10 cellular contexts compared by ENCODE assay signal in genomic region chr22:46085831-46086576, GRCh38.
DNase-seq lines count a peak whose midpoint lies in the region; ATAC-seq, FAIRE-seq and TF ChIP-seq lines count a peak whose summit lies in the region.
"Had no signal": no experiment of that assay in that cellular context is flagged by ENCODE, and none has a peak within 500 bp of the region (broad histone marks: within the 10 kb centered on the region; RNA-seq: fewer than 3 reads in every experiment).

No MANE protein-coding gene starts in this region.

- peaks cover 3% of the 10 kb centered on the region for H3K4me1 Mint-ChIP-seq in glutamatergic neuron (ENCODE audit: low read depth, unreplicated experiment)
- H3K4me1 Mint-ChIP-seq in CD8-positive, alpha-beta T cell (ENCODE audit: low read depth) = peaks cover 6% of the 10 kb centered on the region

- H3K4me3 ChIP-seq in adrenal gland (peak overlapping the region in 1 of 4 donors; percentile 42), heart right ventricle (peak overlapping the region in 9 of 10 donors; percentile 24 to 98 (median 39)), small intestine (ENCODE audit: low read depth in 1 of 2, low read length in 2 of 2) (no peak overlapping the region)
- no peak overlapping the region for H3K4me3 ChIP-seq in CD8-positive, alpha-beta T cell (ENCODE audit: low read depth, low read length)

- peak; percentile 84 for DNase-seq in ELR (ENCODE audit: low read depth)
- DNase-seq in adrenal gland = peak in 6 of 7 donors; percentile 60 to 85 (median 77)
- DNase-seq in heart right ventricle = peak; percentile 66 to 78
- peak; percentile 95 for DNase-seq in small intestine
- DNase-seq in NCI-H2171 treated with DMSO at 0.1 percent for 48 hours (lab: John Stamatoyannopoulos, UW) = no peak
- DNase-seq in glutamatergic neuron = no peak
- DNase-seq in CD8-positive, alpha-beta T cell = no peak
- DNase-seq: activated CD4-positive, alpha-beta T cell treated with anti-CD3 and anti-CD28 coated beads, Interleukin-2, amount 50 U/mL, for 48 hours; NCI-H2081 had no signal

- H3K27ac ChIP-seq in adrenal gland (peak overlapping the region; percentile 65 to 100 (median 97)), heart right ventricle (peak overlapping the region; percentile 84 to 100 (median 98)), small intestine (ENCODE audit: low read depth in 1 of 2, low read length in 1 of 2) (peak overlapping the region; percentile 76 to 81)
- no peak overlapping the region for H3K27ac ChIP-seq in CD8-positive, alpha-beta T cell (ENCODE audit: low read depth, low read length)

- FAIRE-seq in small intestine (lab: Jason Lieb, UNC) = no peak

- peaks cover 86 to 100% of the 10 kb centered on the region in 2 donors for H3K4me1 ChIP-seq in adrenal gland (replicated peaks in 1 of 2)
- peaks cover 71 to 100% (median 100%) of the 10 kb centered on the region in 9 donors for H3K4me1 ChIP-seq in heart right ventricle
- H3K4me1 ChIP-seq in small intestine (ENCODE audit: control insufficient read depth in 2 of 2, insufficient read depth in 1 of 2, low read depth in 1 of 2, low read length in 1 of 2) = peaks cover 8 to 13% of the 10 kb centered on the region in 2 donors
- H3K4me1 ChIP-seq in CD8-positive, alpha-beta T cell (ENCODE audit: insufficient read depth, low read length) = no peaks in the 10 kb centered on the region

- POLR2A ChIA-PET in CD8-positive, alpha-beta T cell (lab: Charles Lee) = no interaction called here

- intact Hi-C loops in adrenal gland (cut with DNase I) (no loop called here), heart right ventricle (cut with DNase I) (no loop called here)
- intact Hi-C loops in CD8-positive, alpha-beta T cell (cut with DNase I, micrococcal nuclease) = no loop called here

- peaks cover 0 to 20% of the 10 kb centered on the region in 2 donors for H3K36me3 ChIP-seq in adrenal gland (replicated peaks in 1 of 2)
- H3K36me3 ChIP-seq in heart right ventricle = peaks cover 0 to 83% (median 5%) of the 10 kb centered on the region in 9 donors
- H3K36me3 ChIP-seq in small intestine (ENCODE audit: control insufficient read depth in 2 of 2, insufficient read depth in 2 of 2, low read length in 2 of 2) = no peaks in the 10 kb centered on the region
- no peaks in the 10 kb centered on the region for H3K36me3 ChIP-seq in CD8-positive, alpha-beta T cell (ENCODE audit: insufficient read depth, low read length)

- no peak overlapping the region for H3K4me3 Mint-ChIP-seq in glutamatergic neuron (ENCODE audit: unreplicated experiment)
- no peak overlapping the region for H3K4me3 Mint-ChIP-seq in CD8-positive, alpha-beta T cell

- peaks cover 9% of the 10 kb centered on the region for H3K27me3 Mint-ChIP-seq in glutamatergic neuron (ENCODE audit: unreplicated experiment)
- no peaks in the 10 kb centered on the region for H3K27me3 Mint-ChIP-seq in CD8-positive, alpha-beta T cell (ENCODE audit: low read depth)

- TF ChIP-seq CTCF in adrenal gland (IDR thresholded peaks at IDR 0.05) (no peak), heart right ventricle (IDR thresholded peaks at IDR 0.05) (no peak), glutamatergic neuron (IDR thresholded peaks at IDR 0.05; ENCODE audit: partially characterized antibody, unreplicated experiment) (no peak)
- no peak for TF ChIP-seq CTCF in CD8-positive, alpha-beta T cell (IDR thresholded peaks at IDR 0.05)

- CTCF ChIA-PET in CD8-positive, alpha-beta T cell (lab: Charles Lee) = no interaction called here

- ATAC-seq in heart right ventricle (peak; percentile 7 to 64 (median 30)), GM19455 (IDR thresholded peaks at IDR 0.05; ENCODE audit: unreplicated experiment) (no peak)
- no peak for ATAC-seq in CD8-positive, alpha-beta T cell

- no peak for TF ChIP-seq POLR2A in adrenal gland (IDR thresholded peaks at IDR 0.05)

- H3K27me3 ChIP-seq in adrenal gland (no peaks in the 10 kb centered on the region), heart right ventricle (no peaks in the 10 kb centered on the region), small intestine (ENCODE audit: control insufficient read depth in 2 of 2, insufficient read depth in 2 of 2, low read length in 2 of 2) (no peaks in the 10 kb centered on the region)
- H3K27me3 ChIP-seq in CD8-positive, alpha-beta T cell (ENCODE audit: insufficient read depth, low read length) = no peaks in the 10 kb centered on the region

- H3K36me3 Mint-ChIP-seq in glutamatergic neuron (ENCODE audit: unreplicated experiment) = no peaks in the 10 kb centered on the region
- H3K36me3 Mint-ChIP-seq in CD8-positive, alpha-beta T cell = peaks cover 2% of the 10 kb centered on the region

- WGBS in adrenal gland, 4 donors = 50 to 75% (median 55%) methylated on average over 14 to 37 of the region's 37 CpGs
- 46 to 56% methylated on average over 37 of the region's 37 CpGs for WGBS in heart right ventricle, 2 donors
- WGBS in small intestine, 3 donors = 39 to 49% (median 45%) methylated on average over 32 to 37 of the region's 37 CpGs

- H3K9me3 Mint-ChIP-seq in glutamatergic neuron (ENCODE audit: unreplicated experiment) = peaks cover 3% of the 10 kb centered on the region
- H3K9me3 Mint-ChIP-seq in CD8-positive, alpha-beta T cell = no peaks in the 10 kb centered on the region

- no peak overlapping the region for H3K27ac Mint-ChIP-seq in glutamatergic neuron (ENCODE audit: unreplicated experiment)
- no peak overlapping the region for H3K27ac Mint-ChIP-seq in CD8-positive, alpha-beta T cell

- H3K9me3 ChIP-seq in adrenal gland (replicated peaks in 1 of 3) (no peaks in the 10 kb centered on the region), heart right ventricle (no peaks in the 10 kb centered on the region), small intestine (ENCODE audit: control insufficient read depth, low read depth) (no peaks in the 10 kb centered on the region)
- H3K9me3 ChIP-seq in CD8-positive, alpha-beta T cell (ENCODE audit: low read length) = no peaks in the 10 kb centered on the region

Comparison
In these comparisons a context has a peak if more than half of its experiments do, and no peak if none do; other contexts are left out.
1. DNase-seq: peak in ELR (single experiment), adrenal gland (6 of 7), heart right ventricle (2 of 2) and small intestine (single experiment); none in NCI-H2171 treated with DMSO at 0.1 percent for 48 hours (single experiment), glutamatergic neuron (single experiment) and CD8-positive, alpha-beta T cell (0 of 7).
2. H3K4me3 ChIP-seq: peak in heart right ventricle (9 of 10); none in small intestine (0 of 2) and CD8-positive, alpha-beta T cell (single experiment).
3. ATAC-seq: peak in heart right ventricle (8 of 8); none in CD8-positive, alpha-beta T cell (single experiment) and GM19455 (single experiment).